Comparison of ENCODE assay signal across 8 cellular contexts in genomic region chr7:24573008-24573553, GRCh38. TPM values are rescaled to one million over a fixed set of nuclear protein-coding genes. Genes with fewer than 3 reads are reported as not detected.
DNase-seq lines count a peak whose midpoint lies in the region; ATAC-seq, FAIRE-seq and TF ChIP-seq lines count a peak whose summit lies in the region.

Gene PALS2 (plus strand): TSS chr7:24573452. CDS start chr7:24623668, 50,216 bp downstream.

- in situ Hi-C loops in astrocyte of the spinal cord (cut with HindIII; ENCODE audit: low sequenced_read_pairs) = no loop called here

- ATAC-seq in HG02571 (IDR thresholded peaks at IDR 0.05; ENCODE audit: unreplicated experiment) = peak; percentile 53
- ATAC-seq in sciatic nerve = peak; percentile 88
- no peak for ATAC-seq in GM18873 (IDR thresholded peaks at IDR 0.05; ENCODE audit: low FRiP score, unreplicated experiment)

- DNase-seq in GM12891 (ENCODE audit: insufficient read length, low spot score) (peak; percentile 72), NCI-H1048 (lab: John Stamatoyannopoulos, UW) (peak; percentile 49), astrocyte of the spinal cord (ENCODE audit: low read depth, low spot score) (peak; percentile 76), hypothalamus (lab: John Stamatoyannopoulos, UW) (peak in 49 of 51 donors; percentile 4 to 80 (median 57)), sciatic nerve (ENCODE audit: low spot score) (peak; percentile 84)
- DNase-seq in T-helper 2 cell treated with Interferon-gamma antibody and Interleukin-4, amounts not matched to agents 5 μg/mL and 100 μg/mL, for 36 hours (ENCODE audit: low spot score) = peak; percentile 79

- peaks cover 45% of the 10 kb centered on the region for H3K27me3 Mint-ChIP-seq in T-helper 2 cell treated with Interferon-gamma antibody and Interleukin-4, amounts not matched to agents 5 μg/mL and 100 μg/mL, for 36 hours (ENCODE audit: low read depth)

- no peaks in the 10 kb centered on the region for H3K36me3 Mint-ChIP-seq in T-helper 2 cell treated with Interferon-gamma antibody and Interleukin-4, amounts not matched to agents 5 μg/mL and 100 μg/mL, for 36 hours (ENCODE audit: low read depth)

- peak; percentile 78 for FAIRE-seq in GM12891 (lab: Jason Lieb, UNC)

- peak within 1 kb of the TSS; percentile 85 for H3K27ac Mint-ChIP-seq in T-helper 2 cell treated with Interferon-gamma antibody and Interleukin-4, amounts not matched to agents 5 μg/mL and 100 μg/mL, for 36 hours

- H3K9me3 Mint-ChIP-seq in T-helper 2 cell treated with Interferon-gamma antibody and Interleukin-4, amounts not matched to agents 5 μg/mL and 100 μg/mL, for 36 hours = no peaks in the 10 kb centered on the region

- H3K4me3 Mint-ChIP-seq in T-helper 2 cell treated with Interferon-gamma antibody and Interleukin-4, amounts not matched to agents 5 μg/mL and 100 μg/mL, for 36 hours = peak within 1 kb of the TSS; percentile 92

- 0 out of 2 replicates have a peak, but pooled peaks have one; percentile 16 for TF ChIP-seq POLR2A in GM12891 (IDR thresholded peaks at IDR 0.05; ENCODE audit: low read depth, low read length)

- H3K4me3 ChIP-seq in astrocyte of the spinal cord (ENCODE audit: low read depth, low read length) = peak within 1 kb of the TSS; percentile 71

- peaks cover 23% of the 10 kb centered on the region for H3K4me1 Mint-ChIP-seq in T-helper 2 cell treated with Interferon-gamma antibody and Interleukin-4, amounts not matched to agents 5 μg/mL and 100 μg/mL, for 36 hours (ENCODE audit: low read depth)

- TF ChIP-seq CTCF in astrocyte of the spinal cord (IDR thresholded peaks at IDR 0.05; ENCODE audit: low read depth, low read length) = no peak

- intact Hi-C loops in sciatic nerve (cut with DNase I) = no loop called here

TF ChIP-seq in GM12891, 5 proteins besides CTCF, POLR2A, EP300 and RAD21:
- TF ChIP-seq POLR2AphosphoS5 (IDR thresholded peaks at IDR 0.05; ENCODE audit: low read depth, low read length) (no peak), TAF1 (IDR thresholded peaks at IDR 0.05; ENCODE audit: low read depth, low read length) (no peak), SPI1 (IDR thresholded peaks at IDR 0.05; ENCODE audit: low read depth, low read length) (no peak), PAX5 (IDR thresholded peaks at IDR 0.05; ENCODE audit: insufficient read depth, low read length, severe bottlenecking) (peak; percentile 37), POU2F2 (IDR thresholded peaks at IDR 0.05; ENCODE audit: low read depth, low read length) (no peak)
TF ChIP-seq in GM12891: peak in this region for 1.

RNA-seq across cellular contexts. Expression of gene PALS2, which starts in this region (rescaled TPM):
- polyA plus RNA-seq in GM12891 (2012; ENCODE audit: low read depth, missing spikeins) = 14.3 TPM
- total RNA-seq in sciatic nerve = 177 TPM
